Comparison of ENCODE assay signal across 24 cellular contexts in the genomic region with DNA sequence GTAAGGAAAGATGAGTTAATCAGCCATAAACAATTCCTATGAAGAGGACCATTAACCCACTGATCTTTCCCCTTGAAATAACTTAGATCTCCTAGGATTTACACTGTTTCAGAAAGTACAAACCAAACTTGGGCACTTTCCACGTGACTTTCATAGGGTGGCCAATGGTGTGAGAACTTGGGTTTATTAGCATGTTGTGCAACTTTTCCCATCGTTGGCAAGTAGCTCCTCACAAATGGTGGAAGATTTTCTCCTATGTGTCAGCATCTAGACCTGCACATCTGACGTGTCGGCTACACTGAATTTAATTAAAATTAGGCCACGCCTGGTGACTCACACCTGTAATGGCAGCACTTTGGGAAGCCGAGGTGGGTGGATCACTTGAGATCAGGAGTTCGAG.
"Had no signal": no experiment of that assay in that cellular context is flagged by ENCODE, and none has a peak within 500 bp of the region (broad histone marks: within the 10 kb centered on the region; RNA-seq: fewer than 3 reads in every experiment).

No MANE protein-coding gene starts in this region.

- H3K4me3 ChIP-seq: body of pancreas, psoas muscle, sigmoid colon had no signal

- DNase-seq: activated CD4-positive, alpha-beta T cell treated with anti-CD3 and anti-CD28 coated beads for 36 hours; activated CD4-positive, alpha-beta T cell treated with anti-CD3 and anti-CD28 coated beads, Interleukin-2, amount 50 U/mL, for 4 hours; activated CD4-positive, CD25-positive, alpha-beta regulatory T cell; activated naive CD4-positive, alpha-beta T cell; activated T-cell treated with anti-CD3 and anti-CD28 coated beads for 4 hours; activated T-cell treated with anti-CD3 and anti-CD28 coated beads, Interleukin-2, amount 50 U/mL, for 72 hours; body of pancreas; caudate nucleus; endodermal cell; head of caudate nucleus; hippocampal formation; kidney; left colon; naive thymus-derived CD8-positive, alpha-beta T cell; nucleus accumbens; psoas muscle; sigmoid colon; stimulated activated CD4-positive, alpha-beta T cell treated with anti-CD3 and anti-CD28 coated beads, Interleukin-15, amount 100 ng/mL, for 24 hours; stimulated activated CD4-positive, alpha-beta T cell treated with anti-CD3 and anti-CD28 coated beads, Interleukin-2, amount 100 ng/mL, for 24 hours; stimulated activated naive CD4-positive, alpha-beta T cell; T-helper 1 cell; trophoblast cell had no signal

- H3K9me3 ChIP-seq: body of pancreas, psoas muscle, sigmoid colon had no signal

- H3K9ac ChIP-seq: parathyroid adenoma had no signal

- H3K27me3 ChIP-seq: body of pancreas, sigmoid colon had no signal

- ATAC-seq: activated CD4-positive, alpha-beta T cell treated with anti-CD3 and anti-CD28 coated beads for 36 hours; activated naive CD4-positive, alpha-beta T cell treated with anti-CD3 and anti-CD28 coated beads, Interleukin-2, amount 50 U/mL, for 72 hours; activated T-cell treated with anti-CD3 and anti-CD28 coated beads, Interleukin-2, amount 50 U/mL, for 72 hours; body of pancreas; left colon; naive thymus-derived CD8-positive, alpha-beta T cell; psoas muscle had no signal

- H3K4me1 ChIP-seq: parathyroid adenoma, sigmoid colon had no signal

- H3K27ac ChIP-seq: body of pancreas, parathyroid adenoma, psoas muscle, sigmoid colon had no signal

- H2AFZ ChIP-seq: parathyroid adenoma had no signal

- H3K79me2 ChIP-seq: parathyroid adenoma had no signal
